In genomic region chr7:45209909-45210308, GRCh38 we compare ENCODE assay signal across 13 cellular contexts. TPM values are rescaled to one million over a fixed set of nuclear protein-coding genes. Genes with fewer than 3 reads are reported as not detected.
DNase-seq lines count a peak whose midpoint lies in the region; ATAC-seq and TF ChIP-seq lines count a peak whose summit lies in the region.
"Not testable (repeated sequence)": the region's sequence is repeated elsewhere in the genome, so short reads cannot be mapped to it uniquely, and the experiment has no call there.
"Had no signal": no experiment of that assay in that cellular context is flagged by ENCODE, and none has a peak within 500 bp of the region (broad histone marks: within the 10 kb centered on the region; RNA-seq: fewer than 3 reads in every experiment).

No MANE protein-coding gene starts in this region.

- peak; percentile 44 to 59 for ATAC-seq in activated T-cell treated with anti-CD3 and anti-CD28 coated beads, Interleukin-2, amount 50 U/mL, for 72 hours (replicated peaks in 1 of 2)
- not testable (repeated sequence) for ATAC-seq in heart right ventricle; left lobe of liver; upper lobe of left lung (ENCODE audit: low FRiP score in 2 of 2)
- ATAC-seq in stimulated activated naive CD8-positive, alpha-beta T cell treated with anti-CD3 and anti-CD28 coated beads, Interleukin-15, Interleukin-2, amounts not matched to agents 100 U/mL and 50 U/mL, for 24 hours = peak; percentile 14

- TF ChIP-seq POLR2A in esophagus muscularis mucosa (IDR thresholded peaks at IDR 0.05; ENCODE audit: low read depth); upper lobe of left lung (IDR thresholded peaks at IDR 0.05): not testable (repeated sequence)

- H3K4me3 Mint-ChIP-seq in activated T-cell treated with anti-CD3 and anti-CD28 coated beads, Interleukin-2, amount 50 U/mL, for 72 hours; osteocyte (ENCODE audit: unreplicated experiment): not testable (repeated sequence)

- peaks cover 0 to 20% (median 0%) of the 10 kb centered on the region in 4 donors for H3K27me3 ChIP-seq in esophagus muscularis mucosa
- peaks cover 0 to 15% (median 7%) of the 10 kb centered on the region in 7 donors for H3K27me3 ChIP-seq in heart right ventricle
- H3K27me3 ChIP-seq in upper lobe of left lung = not testable (repeated sequence)

- H3K4me1 Mint-ChIP-seq in activated T-cell treated with anti-CD3 and anti-CD28 coated beads, Interleukin-2, amount 50 U/mL, for 72 hours (ENCODE audit: low read depth) = peaks cover 10% of the 10 kb centered on the region
- not testable (repeated sequence) for H3K4me1 Mint-ChIP-seq in osteocyte (ENCODE audit: unreplicated experiment)

- not testable (repeated sequence) for H3K4me3 ChIP-seq in esophagus muscularis mucosa, heart right ventricle, upper lobe of left lung

- H3K27ac ChIP-seq in esophagus muscularis mucosa (replicated peaks in 1 of 4) (peak overlapping the region in 3 of 4 donors; percentile 13 to 43 (median 31)), heart right ventricle (peak overlapping the region; percentile 56 to 81 (median 63)), upper lobe of left lung (peak overlapping the region in 3 of 4 donors; percentile 5 to 79 (median 9))

- intact Hi-C loops in esophagus muscularis mucosa (cut with DNase I) (loop anchor here (5.0 kb wide), 1 partner anchor 48 kb away; no protein-coding TSS in a partner anchor), heart right ventricle (cut with DNase I) (loop anchor here in 5 of 10 donors (2.0 to 5.0 kb wide), 5 partner anchors 31 to 53 kb away; partner anchors contain the start of gene RAMP3 (in 2 of the 5))

- not testable (repeated sequence) for H3K36me3 ChIP-seq in esophagus muscularis mucosa, heart right ventricle, upper lobe of left lung

- H3K9me3 Mint-ChIP-seq in activated T-cell treated with anti-CD3 and anti-CD28 coated beads, Interleukin-2, amount 50 U/mL, for 72 hours; osteocyte (ENCODE audit: unreplicated experiment): not testable (repeated sequence)

- peaks cover 83% of the 10 kb centered on the region for H3K27me3 Mint-ChIP-seq in activated T-cell treated with anti-CD3 and anti-CD28 coated beads, Interleukin-2, amount 50 U/mL, for 72 hours (ENCODE audit: low read depth)
- H3K27me3 Mint-ChIP-seq in osteocyte (ENCODE audit: unreplicated experiment) = peaks cover 71% of the 10 kb centered on the region

- not testable (repeated sequence) for H3K36me3 Mint-ChIP-seq in activated T-cell treated with anti-CD3 and anti-CD28 coated beads, Interleukin-2, amount 50 U/mL, for 72 hours (ENCODE audit: insufficient read depth in 2 of 2); osteocyte (ENCODE audit: unreplicated experiment)

- WGBS in esophagus muscularis mucosa = 87% methylated on average over 3 of the region's 3 CpGs
- 82 to 90% methylated on average over 3 of the region's 3 CpGs for WGBS in heart right ventricle, 2 donors
- 85 to 90% methylated on average over 3 of the region's 3 CpGs for WGBS in upper lobe of left lung, 2 donors

- not testable (repeated sequence) for H3K9me3 ChIP-seq in esophagus muscularis mucosa, heart right ventricle, upper lobe of left lung

- DNase-seq in activated T-cell treated with anti-CD3 and anti-CD28 coated beads, Interleukin-2, amount 50 U/mL, for 72 hours; esophagus muscularis mucosa (ENCODE audit: extremely low spot score); heart right ventricle; stimulated activated naive CD8-positive, alpha-beta T cell treated with anti-CD3 and anti-CD28 coated beads, Interleukin-15, Interleukin-2, amounts not matched to agents 100 U/mL and 50 U/mL, for 24 hours; upper lobe of left lung: not testable (repeated sequence)
- DNase-seq in left lobe of liver (ENCODE audit: low spot score) (peak; percentile 8), osteocyte (ENCODE audit: extremely low spot score, unreplicated experiment) (peak; percentile 19)

- TF ChIP-seq CTCF in esophagus muscularis mucosa (IDR thresholded peaks at IDR 0.05); heart right ventricle (IDR thresholded peaks at IDR 0.05); osteocyte (IDR thresholded peaks at IDR 0.05); upper lobe of left lung (IDR thresholded peaks at IDR 0.05): not testable (repeated sequence)

- H3K4me1 ChIP-seq in esophagus muscularis mucosa = peaks cover 0 to 21% (median 2%) of the 10 kb centered on the region in 4 donors
- H3K4me1 ChIP-seq in heart right ventricle = peaks cover 5 to 42% (median 13%) of the 10 kb centered on the region in 9 donors
- H3K4me1 ChIP-seq in upper lobe of left lung = peaks cover 0 to 20% (median 2%) of the 10 kb centered on the region in 4 donors

- not testable (repeated sequence) for H3K27ac Mint-ChIP-seq in activated T-cell treated with anti-CD3 and anti-CD28 coated beads, Interleukin-2, amount 50 U/mL, for 72 hours; osteocyte (ENCODE audit: unreplicated experiment)

- TF ChIP-seq EP300 in esophagus muscularis mucosa (IDR thresholded peaks at IDR 0.05); upper lobe of left lung (IDR thresholded peaks at IDR 0.05): not testable (repeated sequence)

RNA-seq across cellular contexts. Expression of gene RAMP3, which starts 52.3 kb away (rescaled TPM):
- total RNA-seq in activated T-cell treated with anti-CD3 and anti-CD28 coated beads, Interleukin-2, amount 50 U/mL, for 72 hours = under 1 TPM in 1 of 2 donors, not detected in 1; 0.50 TPM
- total RNA-seq in esophagus muscularis mucosa = 100 to 1,000 TPM in 2 of 4 donors, 10 to 100 TPM in 2; 30.7 to 112 (median 77.2) TPM
- 10 to 100 TPM; 12.7 to 40.8 (median 24.9) TPM for total RNA-seq in heart right ventricle
- polyA plus RNA-seq in heart right ventricle = 10 to 100 TPM; 65.3 to 70.2 TPM
- 5.8 TPM for total RNA-seq in left lobe of liver
- not detected in 2 replicates for total RNA-seq in osteocyte
- 100 to 1,000 TPM in 3 of 6 donors, 10 to 100 TPM in 3; 33.5 to 306 (median 88.1) TPM for total RNA-seq in upper lobe of left lung
- total RNA-seq: CD4-positive, alpha-beta T cell; CD8-positive, alpha-beta memory T cell; GM12878; GM23248 had no signal
- polyA plus RNA-seq: A549; CD14-positive monocyte; CD8-positive, alpha-beta memory T cell; GM12878; GM23248 had no signal

Comparison
In these comparisons a context has a peak if more than half of its experiments do, and no peak if none do; other contexts are left out.
1. H3K27ac ChIP-seq: peak in every context shown above with its lines; median percentile 63 in heart right ventricle; 31 in esophagus muscularis mucosa; 9 in upper lobe of left lung.